ENCODE assay signal across 12 cellular contexts in the genomic region with DNA sequence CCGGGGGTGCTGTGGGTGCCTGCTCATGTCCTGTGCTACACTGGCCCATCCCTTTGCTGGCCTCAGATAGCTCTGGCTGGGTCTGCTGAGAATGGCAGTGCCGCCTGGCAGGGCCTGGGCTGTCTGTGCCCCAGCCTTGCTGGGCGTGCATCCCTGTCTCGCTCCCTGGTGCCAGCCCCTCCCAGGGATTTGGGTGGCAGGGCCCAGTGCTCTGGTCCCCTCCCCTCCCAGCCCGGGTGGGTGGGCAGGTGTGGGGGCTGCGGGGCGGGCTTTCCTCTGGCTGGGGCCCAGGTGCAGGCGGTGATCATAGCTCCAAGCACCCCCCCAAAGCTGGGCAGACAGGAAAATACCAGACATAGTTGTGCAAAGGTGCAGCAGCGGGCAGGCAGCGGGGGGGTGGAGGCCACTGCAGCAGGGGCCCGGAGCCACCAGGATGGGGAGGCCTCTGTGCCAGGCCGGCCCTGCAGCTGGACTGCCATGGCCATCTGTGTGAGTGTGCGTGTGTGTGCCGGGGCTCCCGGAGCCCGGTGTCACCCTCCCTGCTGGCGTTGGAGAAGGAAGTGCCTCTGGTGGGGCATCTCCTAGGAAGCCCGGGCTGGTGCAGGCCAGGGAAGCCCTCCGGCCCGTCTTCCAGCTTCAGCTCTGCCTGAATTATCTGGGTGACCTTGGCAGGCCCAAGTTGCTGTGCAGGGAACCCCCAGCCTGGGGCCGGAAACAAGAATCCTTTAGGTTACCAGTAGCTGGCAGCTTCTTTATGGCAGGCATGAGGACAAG. TPM values are rescaled to one million over a fixed set of nuclear protein-coding genes. Genes with fewer than 3 reads are reported as not detected.
DNase-seq lines count a peak whose midpoint lies in the region; ATAC-seq, FAIRE-seq and TF ChIP-seq lines count a peak whose summit lies in the region.
"Had no signal": no experiment of that assay in that cellular context is flagged by ENCODE, and none has a peak within 500 bp of the region (broad histone marks: within the 10 kb centered on the region; RNA-seq: fewer than 3 reads in every experiment).

No MANE protein-coding gene starts in this region.

- intact Hi-C loops in MCF 10A (cut with micrococcal nuclease): no loop called here
- intact Hi-C loops in heart right ventricle (cut with DNase I): loop anchor here in 1 of 10 donors (5.0 kb wide), 1 partner anchor 51 kb away; a partner anchor contains a TSS
- intact Hi-C loops in pancreas (cut with DNase I): no loop called here
- intact Hi-C loops in aorta (cut with DNase I): loop anchor here in 1 of 2 donors (5.0 kb wide), 1 partner anchor 51 kb away; a partner anchor contains a TSS

- no peak for TF ChIP-seq POLR2A in GM12891 (IDR thresholded peaks at IDR 0.05; ENCODE audit: low read depth, low read length)

- peaks cover 5% of the 10 kb centered on the region for H3K4me1 Mint-ChIP-seq in MCF 10A (ENCODE audit: insufficient read depth, unreplicated experiment)

- peaks cover 69 to 98% (median 84%) of the 10 kb centered on the region in 9 donors for H3K4me1 ChIP-seq in heart right ventricle
- peaks cover 10 to 25% (median 17%) of the 10 kb centered on the region in 3 donors for H3K4me1 ChIP-seq in pancreas
- H3K4me1 ChIP-seq in aorta (ENCODE audit: control insufficient read depth in 1 of 2, insufficient read depth in 2 of 2, low read length in 2 of 2): peaks cover 0 to 2% of the 10 kb centered on the region in 2 donors

- DNase-seq in T47D (ENCODE audit: low read depth in 1 of 2, low spot score in 1 of 2): peak; percentile 68 to 82
- DNase-seq in MCF 10A (ENCODE audit: unreplicated experiment): no peak
- no peak for DNase-seq in heart right ventricle
- DNase-seq in pancreas: peak; percentile 51 to 76 (median 64)
- peak; percentile 62 to 76 for DNase-seq in aorta
- DNase-seq in KBM-7: no peak
- no peak for DNase-seq in GM12891 (ENCODE audit: insufficient read length, low spot score)
- DNase-seq: activated naive CD4-positive, alpha-beta T cell; NCI-H2029 had no signal

- CTCF ChIA-PET in MCF 10A (lab: Yijun Ruan, JAX): interaction anchor here (0.6 to 1.2 kb wide), 6 partner anchors 16 to 69 kb away, joined by 3 read pairs; no protein-coding TSS in a partner anchor

- no peak overlapping the region for H3K4me3 Mint-ChIP-seq in MCF 10A (ENCODE audit: unreplicated experiment)

- no peaks in the 10 kb centered on the region for H3K9me3 Mint-ChIP-seq in MCF 10A (ENCODE audit: unreplicated experiment)

- in situ Hi-C loops in T47D (cut with HindIII; ENCODE audit: low pct_unique_long_range_greater_than_20kb, low sequenced_read_pairs): no loop called here
- in situ Hi-C loops in KBM-7 (cut with MboI; ENCODE audit: low pct_unique_long_range_greater_than_20kb, low sequenced_read_pairs): no loop called here

- ATAC-seq in heart right ventricle (peak in 5 of 8 donors; percentile 12 to 49 (median 43)), pancreas (peak; percentile 35 to 51 (median 42)), aorta (ENCODE audit: low FRiP score) (peak; percentile 27), HG03097 (IDR thresholded peaks at IDR 0.05; ENCODE audit: low FRiP score, unreplicated experiment) (no peak)

- TF ChIP-seq CTCF in MCF 10A (IDR thresholded peaks at IDR 0.05; ENCODE audit: unreplicated experiment) (no peak), heart right ventricle (IDR thresholded peaks at IDR 0.05) (no peak), pancreas (IDR thresholded peaks at IDR 0.05) (no peak)

- POLR2A ChIA-PET in MCF 10A (lab: Yijun Ruan, JAX): interaction anchor here (0.8 kb wide), 1 partner anchor 126 kb away, joined by 4 read pairs; no protein-coding TSS in a partner anchor

- BruUV-seq in MCF 10A (replicated peaks; lab: Mats Ljungman, UMichigan): no TSS peak

- FAIRE-seq in pancreas (lab: Jason Lieb, UNC) (no peak), GM12891 (lab: Jason Lieb, UNC) (no peak)
- FAIRE-seq: endometrium had no signal

- WGBS in heart right ventricle, 2 donors: 42 to 49% methylated on average over 20 to 21 of the region's 21 CpGs
- WGBS in pancreas, 2 donors: 22 to 52% methylated on average over 17 to 21 of the region's 21 CpGs
- 5 to 7% methylated on average over 18 to 21 of the region's 21 CpGs for WGBS in aorta, 2 donors

- H3K27ac ChIP-seq in heart right ventricle (peak overlapping the region; percentile 11 to 93 (median 85)), pancreas (peak overlapping the region; percentile 76 to 91 (median 84)), aorta (ENCODE audit: low read depth in 1 of 2, low read length in 2 of 2) (peak overlapping the region; percentile 38 to 79)
- H3K27ac ChIP-seq: HL-60 had no signal

- H3K27me3 Mint-ChIP-seq in MCF 10A (ENCODE audit: insufficient read depth, unreplicated experiment): no peaks in the 10 kb centered on the region

- H3K27ac Mint-ChIP-seq in MCF 10A (ENCODE audit: low read depth, unreplicated experiment): no peak overlapping the region

- H3K36me3 Mint-ChIP-seq in MCF 10A (ENCODE audit: insufficient read depth, unreplicated experiment): no peaks in the 10 kb centered on the region

- H3K4me3 ChIP-seq in heart right ventricle (peak overlapping the region in 3 of 10 donors; percentile 8 to 16 (median 12)), pancreas (no peak overlapping the region), aorta (ENCODE audit: low read length in 2 of 2) (no peak overlapping the region)

- H3K27me3 ChIP-seq in heart right ventricle (peaks cover 0 to 4% (median 0%) of the 10 kb centered on the region in 7 donors), pancreas (no peaks in the 10 kb centered on the region), aorta (ENCODE audit: control insufficient read depth in 1 of 2, insufficient read depth in 2 of 2, low read length in 1 of 2) (no peaks in the 10 kb centered on the region)

- H3K9me3 ChIP-seq in heart right ventricle: no peaks in the 10 kb centered on the region
- H3K9me3 ChIP-seq in pancreas: no peaks in the 10 kb centered on the region
- no peaks in the 10 kb centered on the region for H3K9me3 ChIP-seq in aorta (ENCODE audit: control insufficient read depth, low read length)

- H3K36me3 ChIP-seq in heart right ventricle (no peaks in the 10 kb centered on the region), pancreas (no peaks in the 10 kb centered on the region), aorta (ENCODE audit: control insufficient read depth in 1 of 2, insufficient read depth in 2 of 2, low read length in 1 of 2) (no peaks in the 10 kb centered on the region)

TF ChIP-seq in GM12891, 5 proteins besides CTCF, POLR2A, EP300 and RAD21:
- no peak for TF ChIP-seq PAX5 (IDR thresholded peaks at IDR 0.05; ENCODE audit: insufficient read depth, low read length, severe bottlenecking)
- TF ChIP-seq POLR2AphosphoS5 (IDR thresholded peaks at IDR 0.05; ENCODE audit: low read depth, low read length): no peak
- no peak for TF ChIP-seq POU2F2 (IDR thresholded peaks at IDR 0.05; ENCODE audit: low read depth, low read length)
- TF ChIP-seq TAF1 (IDR thresholded peaks at IDR 0.05; ENCODE audit: low read depth, low read length): no peak
- TF ChIP-seq SPI1 (IDR thresholded peaks at IDR 0.05; ENCODE audit: low read depth, low read length): no peak

RNA-seq across cellular contexts. Expression of a gene that starts 7.4 kb away (rescaled TPM):
- total RNA-seq in MCF 10A (2022) (14.7 and 15.8 TPM in 2 replicates), heart right ventricle (10 to 100 TPM in 8 of 10 donors, 1 to 10 TPM in 2; 9.0 to 16.9 (median 14.9) TPM), pancreas (10 to 100 TPM in 4 of 6 donors, 1 to 10 TPM in 2; 5.5 to 14.9 (median 10.9) TPM), aorta (10 to 100 TPM; 37.3 to 72.6 TPM)
- polyA plus RNA-seq in heart right ventricle (10 to 100 TPM in 1 of 2 donors, 1 to 10 TPM in 1; 6.9 to 13.1 TPM), pancreas (10 to 100 TPM in 1 of 2 donors, 1 to 10 TPM in 1; 7.3 to 15.1 TPM), aorta (10 to 100 TPM; 12.3 to 21.3 TPM)
- polyA plus RNA-seq in GM12891 (2012; ENCODE audit: low read depth, missing spikeins): 0.31 TPM

RNA-seq across cellular contexts. Expression of a gene that starts 27.9 kb away (rescaled TPM):
- total RNA-seq in MCF 10A (2022) (71.8 and 117 TPM in 2 replicates), heart right ventricle (10 to 100 TPM; 44.2 to 75.0 (median 55.6) TPM), pancreas (10 to 100 TPM; 12.2 to 29.6 (median 22.7) TPM), aorta (10 to 100 TPM; 23.6 to 25.5 TPM)
- polyA plus RNA-seq in heart right ventricle (100 to 1,000 TPM; 136 to 288 TPM), pancreas (100 to 1,000 TPM in 1 of 2 donors, 10 to 100 TPM in 1; 69.6 to 106 TPM), aorta (10 to 100 TPM; 41.7 to 65.2 TPM)
- polyA plus RNA-seq in GM12891 (2012; ENCODE audit: low read depth, missing spikeins): 42.2 TPM

RNA-seq across cellular contexts. Expression of a gene that starts 48.4 kb away (rescaled TPM):
- total RNA-seq in MCF 10A (2022): 4.0 and 7.1 TPM in 2 replicates
- total RNA-seq in heart right ventricle: 10 to 100 TPM in 1 of 10 donors, 1 to 10 TPM in 9; 3.1 to 14.7 (median 5.8) TPM
- 10 to 100 TPM in 1 of 2 donors, 1 to 10 TPM in 1; 7.7 to 27.9 TPM for polyA plus RNA-seq in heart right ventricle
- total RNA-seq in pancreas: 10 to 100 TPM in 1 of 6 donors, 1 to 10 TPM in 5; 3.1 to 10.1 (median 7.9) TPM
- polyA plus RNA-seq in pancreas: 10 to 100 TPM in 1 of 2 donors, 1 to 10 TPM in 1; 9.0 to 14.8 TPM
- 100 to 1,000 TPM in 1 of 2 donors, 10 to 100 TPM in 1; 67.0 to 120 TPM for total RNA-seq in aorta
- 10 to 100 TPM; 21.7 to 51.3 TPM for polyA plus RNA-seq in aorta
- 0.15 TPM for polyA plus RNA-seq in GM12891 (2012; ENCODE audit: low read depth, missing spikeins)

RNA-seq across cellular contexts. Expression of a gene that starts 50.4 kb away (rescaled TPM):
- total RNA-seq in MCF 10A (2022): 15.5 and 23.9 TPM in 2 replicates
- total RNA-seq in heart right ventricle: 1 to 10 TPM; 1.8 to 6.6 (median 3.1) TPM
- 1 to 10 TPM; 2.0 to 4.6 TPM for polyA plus RNA-seq in heart right ventricle
- total RNA-seq in pancreas: 10 to 100 TPM in 4 of 6 donors, 1 to 10 TPM in 2; 8.6 to 17.9 (median 12.9) TPM
- 10 to 100 TPM in 1 of 2 donors, 1 to 10 TPM in 1; 6.1 to 10.7 TPM for polyA plus RNA-seq in pancreas
- 1 to 10 TPM; 3.8 to 8.0 TPM for total RNA-seq in aorta
- polyA plus RNA-seq in aorta: 1 to 10 TPM; 1.0 to 2.9 TPM
- polyA plus RNA-seq in GM12891 (2012; ENCODE audit: low read depth, missing spikeins): 5.7 TPM

Comparison
In these comparisons a context has a peak if more than half of its experiments do, and no peak if none do; other contexts are left out.
1. DNase-seq: peak in T47D (2 of 2), pancreas (6 of 6) and aorta (2 of 2); none in MCF 10A (single experiment), heart right ventricle (0 of 2), KBM-7 (single experiment) and GM12891 (single experiment).
2. Peak in every context shown above with its lines, with median percentiles within 50 percentile points of each other: H3K27ac ChIP-seq.